10 cellular contexts compared by ENCODE assay signal in the genomic region with DNA sequence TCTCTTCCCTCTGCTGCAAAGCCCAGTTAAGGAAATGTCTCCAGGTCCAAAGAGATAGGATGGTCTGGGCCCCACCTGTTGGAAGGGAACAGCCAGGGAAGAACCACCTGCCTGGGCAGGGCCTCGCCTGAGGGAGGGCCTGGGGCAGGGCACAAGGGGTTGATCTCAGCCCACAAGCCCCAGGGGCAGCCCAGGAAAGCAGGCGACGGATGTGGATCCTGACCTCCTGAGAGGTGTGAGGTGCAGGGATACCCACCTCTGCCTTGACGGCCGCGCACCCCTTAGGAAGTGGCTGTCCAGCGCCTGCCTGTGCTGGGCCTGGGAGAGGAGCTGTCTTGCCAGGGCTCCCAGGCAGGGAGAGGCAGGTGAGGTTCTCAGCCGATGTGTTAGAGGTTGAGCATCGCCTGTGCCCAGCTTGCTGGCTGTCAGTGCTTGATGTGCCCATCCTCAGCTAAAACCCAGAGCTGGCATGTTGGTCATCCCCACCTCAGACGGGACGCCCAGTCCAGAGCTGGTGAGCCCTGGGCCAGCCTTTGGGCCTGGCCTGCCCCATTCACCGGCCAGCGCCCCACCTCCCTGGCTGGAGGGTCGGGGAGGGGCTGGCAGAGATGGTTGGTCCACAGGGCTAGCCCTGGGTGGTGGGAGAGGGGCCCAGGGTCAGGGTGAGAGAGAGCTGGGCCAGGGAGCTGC. TPM values are rescaled to one million over a fixed set of nuclear protein-coding genes. Genes with fewer than 3 reads are reported as not detected.
A peak's percentile ranks its signal among the peaks of the same experiment; 100 is the strongest.
DNase-seq lines count a peak whose midpoint lies in the region; ATAC-seq and TF ChIP-seq lines count a peak whose summit lies in the region.
"Had no signal": no experiment of that assay in that cellular context is flagged by ENCODE, and none has a peak within 500 bp of the region (broad histone marks: within the 10 kb centered on the region; RNA-seq: fewer than 3 reads in every experiment).

No MANE protein-coding gene starts in this region.

- peak overlapping the region; percentile 65; the same call in 1 of the 2 replicates for H3K9ac ChIP-seq in iPS-20b (ENCODE audit: low read depth, low read length)

- H3K27ac Mint-ChIP-seq in activated CD8-positive, alpha-beta T cell treated with anti-CD3 and anti-CD28 coated beads, Interleukin-2, amount 10 ng/mL, durations not matched to agents 7 days and 5 days = peak overlapping the region; percentile 100
- H3K27ac Mint-ChIP-seq in stimulated activated effector memory CD8-positive, alpha-beta T cell treated with anti-CD3 and anti-CD28 coated beads, Interleukin-12 subunit alpha, Interleukin-12 subunit beta, amount 100 ng/mL, for 72 hours = peak overlapping the region; percentile 97

- H3K4me1 Mint-ChIP-seq in activated CD8-positive, alpha-beta T cell treated with anti-CD3 and anti-CD28 coated beads, Interleukin-2, amount 10 ng/mL, durations not matched to agents 7 days and 5 days (ENCODE audit: low read depth) = peaks cover 26% of the 10 kb centered on the region
- peaks cover 26% of the 10 kb centered on the region for H3K4me1 Mint-ChIP-seq in stimulated activated effector memory CD8-positive, alpha-beta T cell treated with anti-CD3 and anti-CD28 coated beads, Interleukin-12 subunit alpha, Interleukin-12 subunit beta, amount 100 ng/mL, for 72 hours

- H3K36me3 ChIP-seq in HEK293 (ENCODE audit: control insufficient read depth in 2 of 2, insufficient read depth in 1 of 2, low read length in 2 of 2) (peaks cover 0 to 51% of the 10 kb centered on the region in 2 experiments; a peak in 1 of 3 replicates), iPS-20b (ENCODE audit: insufficient read depth, low read depth, low read length) (peaks cover 24% of the 10 kb centered on the region)

- ATAC-seq in activated CD8-positive, alpha-beta T cell treated with anti-CD3 and anti-CD28 coated beads, Interleukin-2, amount 10 ng/mL, durations not matched to agents 7 days and 5 days = no peak
- ATAC-seq in stimulated activated effector memory CD8-positive, alpha-beta T cell treated with anti-CD3 and anti-CD28 coated beads, Interleukin-12 subunit alpha, Interleukin-12 subunit beta, amount 100 ng/mL, for 72 hours = no peak
- no peak for ATAC-seq in GM19467 (IDR thresholded peaks at IDR 0.05; ENCODE audit: unreplicated experiment)
- ATAC-seq in GM19452 (IDR thresholded peaks at IDR 0.05; ENCODE audit: unreplicated experiment) = no peak

- H3K9me3 ChIP-seq in HEK293 (ENCODE audit: control insufficient read depth, insufficient read depth, low read depth, low read length) = no peaks in the 10 kb centered on the region
- no peaks in the 10 kb centered on the region for H3K9me3 ChIP-seq in iPS-20b (ENCODE audit: insufficient read depth, low read depth, low read length)

- H3K4me1 ChIP-seq in HEK293 (ENCODE audit: control insufficient read depth, insufficient read depth, low read length) (peaks cover 3% of the 10 kb centered on the region; the same call in 1 of the 2 replicates), iPS-20b (ENCODE audit: insufficient read depth, low read length) (peaks cover 6% of the 10 kb centered on the region; the same call in 1 of the 2 replicates)

- DNase-seq in activated CD8-positive, alpha-beta T cell treated with anti-CD3 and anti-CD28 coated beads, Interleukin-2, amount 10 ng/mL, durations not matched to agents 7 days and 5 days = no peak
- DNase-seq in stimulated activated effector memory CD8-positive, alpha-beta T cell treated with anti-CD3 and anti-CD28 coated beads, Interleukin-12 subunit alpha, Interleukin-12 subunit beta, amount 100 ng/mL, for 72 hours (ENCODE audit: low spot score in 2 of 2) = no peak
- no peak for DNase-seq in middle frontal gyrus (ENCODE audit: extremely low spot score, low spot score)
- no peak for DNase-seq in substantia nigra (lab: John Stamatoyannopoulos, UW)
- DNase-seq: kidney glomerular epithelial cell had no signal

- no peak overlapping the region for H3K27ac ChIP-seq in HEK293 (ENCODE audit: extremely low read depth, low read depth, low read length)
- no peak overlapping the region for H3K27ac ChIP-seq in iPS-20b (ENCODE audit: low read length)
- no peak overlapping the region for H3K27ac ChIP-seq in substantia nigra (ENCODE audit: low read depth, low read length, poor library complexity, severe bottlenecking)

- CTCF ChIA-PET in HEK293 (lab: Yijun Ruan, JAX) = interaction anchor here (0.6 to 1.1 kb wide), 2 partner anchors 30 to 389 kb away, joined by 3 to 4 read pairs; no protein-coding TSS in a partner anchor
- CTCF ChIA-PET in activated CD8-positive, alpha-beta T cell treated with anti-CD3 and anti-CD28 coated beads, Interleukin-2, amount 10 ng/mL, durations not matched to agents 7 days and 5 days (lab: Charles Lee) = no interaction called here

- TF ChIP-seq CTCF in HEK293 (tag by site-specific recombination; IDR thresholded peaks at IDR 0.05) = no peak

- H3K27me3 Mint-ChIP-seq in activated CD8-positive, alpha-beta T cell treated with anti-CD3 and anti-CD28 coated beads, Interleukin-2, amount 10 ng/mL, durations not matched to agents 7 days and 5 days (ENCODE audit: low read depth) = no peaks in the 10 kb centered on the region

- no peak overlapping the region for H3K4me3 ChIP-seq in HEK293 (ENCODE audit: low read depth, low read length)
- H3K4me3 ChIP-seq in iPS-20b (ENCODE audit: low read length) = peak overlapping the region; percentile 64; the same call in 1 of the 2 replicates

- H3K4me3 Mint-ChIP-seq in activated CD8-positive, alpha-beta T cell treated with anti-CD3 and anti-CD28 coated beads, Interleukin-2, amount 10 ng/mL, durations not matched to agents 7 days and 5 days = peak overlapping the region; percentile 95
- peak overlapping the region; percentile 96 for H3K4me3 Mint-ChIP-seq in stimulated activated effector memory CD8-positive, alpha-beta T cell treated with anti-CD3 and anti-CD28 coated beads, Interleukin-12 subunit alpha, Interleukin-12 subunit beta, amount 100 ng/mL, for 72 hours

- POLR2A ChIA-PET in HEK293 (lab: Yijun Ruan, JAX) = interaction anchor here (0.6 to 3.6 kb wide), 3 partner anchors 11 to 375 kb away, joined by 3 to 25 read pairs (median 3); a partner anchor contains a TSS
- POLR2A ChIA-PET in activated CD8-positive, alpha-beta T cell treated with anti-CD3 and anti-CD28 coated beads, Interleukin-2, amount 10 ng/mL, durations not matched to agents 7 days and 5 days (lab: Charles Lee) = interaction anchor here (1.1 to 3.7 kb wide), 2 partner anchors 11 to 16 kb away, joined by 4 to 48 read pairs; a partner anchor contains a TSS

- no peaks in the 10 kb centered on the region; the same call in 1 of the 2 replicates for H3K27me3 ChIP-seq in iPS-20b (ENCODE audit: insufficient read depth, low read length)

- peaks cover 10% of the 10 kb centered on the region for H3K36me3 Mint-ChIP-seq in activated CD8-positive, alpha-beta T cell treated with anti-CD3 and anti-CD28 coated beads, Interleukin-2, amount 10 ng/mL, durations not matched to agents 7 days and 5 days (ENCODE audit: low read depth)
- H3K36me3 Mint-ChIP-seq in stimulated activated effector memory CD8-positive, alpha-beta T cell treated with anti-CD3 and anti-CD28 coated beads, Interleukin-12 subunit alpha, Interleukin-12 subunit beta, amount 100 ng/mL, for 72 hours = peaks cover 26% of the 10 kb centered on the region

- H3K9me3 Mint-ChIP-seq in activated CD8-positive, alpha-beta T cell treated with anti-CD3 and anti-CD28 coated beads, Interleukin-2, amount 10 ng/mL, durations not matched to agents 7 days and 5 days (ENCODE audit: insufficient read depth) = no peaks in the 10 kb centered on the region
- H3K9me3 Mint-ChIP-seq in stimulated activated effector memory CD8-positive, alpha-beta T cell treated with anti-CD3 and anti-CD28 coated beads, Interleukin-12 subunit alpha, Interleukin-12 subunit beta, amount 100 ng/mL, for 72 hours = no peaks in the 10 kb centered on the region

TF ChIP-seq in HEK293, 187 proteins besides CTCF, POLR2A, EP300 and RAD21 (continues in another document):
- TF ChIP-seq, protein P1, sequence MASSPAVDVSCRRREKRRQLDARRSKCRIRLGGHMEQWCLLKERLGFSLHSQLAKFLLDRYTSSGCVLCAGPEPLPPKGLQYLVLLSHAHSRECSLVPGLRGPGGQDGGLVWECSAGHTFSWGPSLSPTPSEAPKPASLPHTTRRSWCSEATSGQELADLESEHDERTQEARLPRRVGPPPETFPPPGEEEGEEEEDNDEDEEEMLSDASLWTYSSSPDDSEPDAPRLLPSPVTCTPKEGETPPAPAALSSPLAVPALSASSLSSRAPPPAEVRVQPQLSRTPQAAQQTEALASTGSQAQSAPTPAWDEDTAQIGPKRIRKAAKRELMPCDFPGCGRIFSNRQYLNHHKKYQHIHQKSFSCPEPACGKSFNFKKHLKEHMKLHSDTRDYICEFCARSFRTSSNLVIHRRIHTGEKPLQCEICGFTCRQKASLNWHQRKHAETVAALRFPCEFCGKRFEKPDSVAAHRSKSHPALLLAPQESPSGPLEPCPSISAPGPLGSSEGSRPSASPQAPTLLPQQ (tag by site-specific recombination; IDR thresholded peaks at IDR 0.05) = peak; percentile 52; the same call in 1 of the 2 replicates
- TF ChIP-seq, protein P2, sequence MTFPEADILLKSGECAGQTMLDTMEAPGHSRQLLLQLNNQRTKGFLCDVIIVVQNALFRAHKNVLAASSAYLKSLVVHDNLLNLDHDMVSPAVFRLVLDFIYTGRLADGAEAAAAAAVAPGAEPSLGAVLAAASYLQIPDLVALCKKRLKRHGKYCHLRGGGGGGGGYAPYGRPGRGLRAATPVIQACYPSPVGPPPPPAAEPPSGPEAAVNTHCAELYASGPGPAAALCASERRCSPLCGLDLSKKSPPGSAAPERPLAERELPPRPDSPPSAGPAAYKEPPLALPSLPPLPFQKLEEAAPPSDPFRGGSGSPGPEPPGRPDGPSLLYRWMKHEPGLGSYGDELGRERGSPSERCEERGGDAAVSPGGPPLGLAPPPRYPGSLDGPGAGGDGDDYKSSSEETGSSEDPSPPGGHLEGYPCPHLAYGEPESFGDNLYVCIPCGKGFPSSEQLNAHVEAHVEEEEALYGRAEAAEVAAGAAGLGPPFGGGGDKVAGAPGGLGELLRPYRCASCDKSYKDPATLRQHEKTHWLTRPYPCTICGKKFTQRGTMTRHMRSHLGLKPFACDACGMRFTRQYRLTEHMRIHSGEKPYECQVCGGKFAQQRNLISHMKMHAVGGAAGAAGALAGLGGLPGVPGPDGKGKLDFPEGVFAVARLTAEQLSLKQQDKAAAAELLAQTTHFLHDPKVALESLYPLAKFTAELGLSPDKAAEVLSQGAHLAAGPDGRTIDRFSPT (tag by site-specific recombination; IDR thresholded peaks at IDR 0.05) = peak; percentile 15; the same call in 1 of the 2 replicates

RNA-seq across cellular contexts. Expression of a gene that starts 0.4 kb away (rescaled TPM):
- total RNA-seq in activated CD8-positive, alpha-beta T cell treated with anti-CD3 and anti-CD28 coated beads, Interleukin-2, amount 10 ng/mL, durations not matched to agents 7 days and 5 days = not detected
- total RNA-seq: RPMI7951 had no signal

RNA-seq across cellular contexts. Expression of a gene that starts 7.0 kb away (rescaled TPM):
- 10 to 100 TPM; 41.2 to 49.6 TPM for total RNA-seq in activated CD8-positive, alpha-beta T cell treated with anti-CD3 and anti-CD28 coated beads, Interleukin-2, amount 10 ng/mL, durations not matched to agents 7 days and 5 days

RNA-seq across cellular contexts. Expression of a gene that starts 10.6 kb away (rescaled TPM):
- 10 to 100 TPM; 54.0 to 58.5 TPM for total RNA-seq in activated CD8-positive, alpha-beta T cell treated with anti-CD3 and anti-CD28 coated beads, Interleukin-2, amount 10 ng/mL, durations not matched to agents 7 days and 5 days

RNA-seq across cellular contexts. Expression of a gene that starts 17.0 kb away (rescaled TPM):
- total RNA-seq in activated CD8-positive, alpha-beta T cell treated with anti-CD3 and anti-CD28 coated beads, Interleukin-2, amount 10 ng/mL, durations not matched to agents 7 days and 5 days = 100 to 1,000 TPM; 105 to 110 TPM

RNA-seq across cellular contexts. Expression of a gene that starts 55.8 kb away (rescaled TPM):
- total RNA-seq in activated CD8-positive, alpha-beta T cell treated with anti-CD3 and anti-CD28 coated beads, Interleukin-2, amount 10 ng/mL, durations not matched to agents 7 days and 5 days = 10 to 100 TPM; 21.1 to 22.4 TPM
